8 cellular contexts compared by ENCODE assay signal in the genomic region with DNA sequence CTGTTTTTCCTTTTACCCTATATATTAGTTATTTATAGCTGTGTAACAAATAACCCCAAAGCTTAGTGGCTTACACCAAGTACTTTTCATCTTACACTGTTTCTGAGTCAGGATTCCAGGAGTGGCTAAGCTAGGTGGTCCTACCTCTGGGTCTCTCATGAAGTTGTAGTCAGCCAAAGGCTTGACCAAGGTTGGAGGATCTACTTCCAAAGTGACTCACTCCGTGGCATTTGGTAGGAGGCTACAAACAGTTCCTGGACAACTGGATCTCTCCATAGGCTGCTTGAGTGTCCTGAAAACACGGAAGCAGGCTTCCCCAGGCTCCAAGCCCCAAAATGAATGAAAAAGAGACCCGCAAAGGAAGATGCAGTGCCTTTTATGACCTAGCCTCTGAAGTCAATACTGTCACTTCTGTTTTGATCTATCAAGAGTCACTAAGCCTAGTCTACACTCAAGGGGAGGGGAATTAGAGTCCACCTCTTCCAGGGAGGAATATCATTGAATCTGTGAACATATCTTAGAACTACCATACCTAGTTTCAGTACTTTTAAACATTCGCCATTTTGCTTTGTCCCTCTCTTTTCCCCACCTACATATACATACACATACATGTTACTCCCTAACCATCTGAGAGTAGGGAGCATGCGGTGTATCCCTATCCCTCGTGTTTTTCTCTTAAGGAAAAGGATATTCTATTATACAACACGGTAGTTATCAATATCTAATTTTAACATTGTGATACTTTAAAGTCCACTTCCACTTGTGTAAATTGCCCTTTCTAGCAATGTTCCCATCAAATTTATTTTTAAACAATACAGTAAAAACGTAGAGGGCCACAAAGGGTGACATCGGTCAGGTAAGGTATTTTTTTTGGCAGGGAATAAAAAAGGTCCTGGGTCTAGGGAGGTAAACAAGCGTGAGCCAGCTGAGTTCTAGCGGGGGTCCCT.
DNase-seq lines count a peak whose midpoint lies in the region; ATAC-seq and TF ChIP-seq lines count a peak whose summit lies in the region.

No MANE protein-coding gene starts in this region.

- peak overlapping the region; percentile 96 to 99 (median 98) for H3K27ac ChIP-seq in sigmoid colon

- peaks cover 38% of the 10 kb centered on the region for H3K4me1 Mint-ChIP-seq in activated CD4-positive, alpha-beta T cell treated with anti-CD3 and anti-CD28 coated beads, Interleukin-2, amount 10 ng/mL, durations not matched to agents 7 days and 5 days
- peaks cover 49% of the 10 kb centered on the region for H3K4me1 Mint-ChIP-seq in activated T-helper 1 cell treated with anti-CD3 and anti-CD28 coated beads, Interleukin-12 subunit alpha, Interleukin-12 subunit beta, Interleukin-2, Interleukin-4 antibody, amounts not matched to agents 30 ng/mL and 10 ng/mL and 1 ng/mL, durations not matched to agents 14 hours and 24 hours and 36 hours (ENCODE audit: low read depth)

- H3K4me1 ChIP-seq in sigmoid colon: peaks cover 0 to 36% (median 34%) of the 10 kb centered on the region in 4 donors

- ATAC-seq in omental fat pad (ENCODE audit: low FRiP score) (no peak), HG02759 (IDR thresholded peaks at IDR 0.05; ENCODE audit: unreplicated experiment) (no peak)

- H3K36me3 ChIP-seq in sigmoid colon: no peaks in the 10 kb centered on the region

- H3K27me3 ChIP-seq in sigmoid colon: no peaks in the 10 kb centered on the region

- H3K27ac Mint-ChIP-seq in activated CD4-positive, alpha-beta T cell treated with anti-CD3 and anti-CD28 coated beads, Interleukin-2, amount 10 ng/mL, durations not matched to agents 7 days and 5 days: peak overlapping the region; percentile 96
- peak overlapping the region; percentile 98 for H3K27ac Mint-ChIP-seq in activated T-helper 1 cell treated with anti-CD3 and anti-CD28 coated beads, Interleukin-12 subunit alpha, Interleukin-12 subunit beta, Interleukin-2, Interleukin-4 antibody, amounts not matched to agents 30 ng/mL and 10 ng/mL and 1 ng/mL, durations not matched to agents 14 hours and 24 hours and 36 hours

- no peaks in the 10 kb centered on the region for H3K9me3 ChIP-seq in sigmoid colon

- TF ChIP-seq CTCF in sigmoid colon (IDR thresholded peaks at IDR 0.05): no peak
- no peak for TF ChIP-seq CTCF in omental fat pad (IDR thresholded peaks at IDR 0.05)

- peak overlapping the region; percentile 87 for H3K4me3 Mint-ChIP-seq in activated CD4-positive, alpha-beta T cell treated with anti-CD3 and anti-CD28 coated beads, Interleukin-2, amount 10 ng/mL, durations not matched to agents 7 days and 5 days
- H3K4me3 Mint-ChIP-seq in activated T-helper 1 cell treated with anti-CD3 and anti-CD28 coated beads, Interleukin-12 subunit alpha, Interleukin-12 subunit beta, Interleukin-2, Interleukin-4 antibody, amounts not matched to agents 30 ng/mL and 10 ng/mL and 1 ng/mL, durations not matched to agents 14 hours and 24 hours and 36 hours: peak overlapping the region; percentile 97

- DNase-seq in activated CD4-positive, alpha-beta T cell treated with anti-CD3 and anti-CD28 coated beads, Interleukin-2, amount 10 ng/mL, durations not matched to agents 7 days and 5 days: no peak
- DNase-seq in activated CD4-positive, alpha-beta T cell treated with anti-CD3 and anti-CD28 coated beads, Interleukin-2, amount 50 U/mL, for 48 hours: no peak
- DNase-seq in LHCN-M2 (ENCODE audit: low read depth): peak; percentile 67
- no peak for DNase-seq in activated T-helper 1 cell treated with anti-CD3 and anti-CD28 coated beads, Interleukin-12 subunit alpha, Interleukin-12 subunit beta, Interleukin-2, Interleukin-4 antibody, amounts not matched to agents 30 ng/mL and 10 ng/mL and 1 ng/mL, durations not matched to agents 14 hours and 24 hours and 36 hours (ENCODE audit: low spot score)
- DNase-seq in hepatic stellate cell (ENCODE audit: low spot score): peak; percentile 13
- no peak for DNase-seq in sigmoid colon
- DNase-seq in omental fat pad (ENCODE audit: low spot score): no peak

- peak overlapping the region; percentile 76 to 91 (median 82) for H3K4me3 ChIP-seq in sigmoid colon

- intact Hi-C loops in activated T-helper 1 cell treated with anti-CD3 and anti-CD28 coated beads, Interleukin-12 subunit alpha, Interleukin-12 subunit beta, Interleukin-2, Interleukin-4 antibody, amounts not matched to agents 30 ng/mL and 10 ng/mL and 1 ng/mL, durations not matched to agents 14 hours and 24 hours and 36 hours (cut with micrococcal nuclease): loop anchor here (1.0 to 10.0 kb wide), 6 partner anchors 187 to 828 kb away; partner anchors contain the start of genes AGL, CDC14A and DBT
- intact Hi-C loops in sigmoid colon (cut with DNase I): loop anchor here (5.0 kb wide), 4 partner anchors 210 to 860 kb away; partner anchors contain the start of genes CDC14A, DBT and SLC30A7

- POLR2A ChIA-PET in activated CD4-positive, alpha-beta T cell treated with anti-CD3 and anti-CD28 coated beads, Interleukin-2, amount 10 ng/mL, durations not matched to agents 7 days and 5 days (lab: Charles Lee): no interaction called here

- H3K9me3 Mint-ChIP-seq in activated CD4-positive, alpha-beta T cell treated with anti-CD3 and anti-CD28 coated beads, Interleukin-2, amount 10 ng/mL, durations not matched to agents 7 days and 5 days: no peaks in the 10 kb centered on the region
- H3K9me3 Mint-ChIP-seq in activated T-helper 1 cell treated with anti-CD3 and anti-CD28 coated beads, Interleukin-12 subunit alpha, Interleukin-12 subunit beta, Interleukin-2, Interleukin-4 antibody, amounts not matched to agents 30 ng/mL and 10 ng/mL and 1 ng/mL, durations not matched to agents 14 hours and 24 hours and 36 hours: no peaks in the 10 kb centered on the region

- 8 to 23% methylated on average over 11 of the region's 11 CpGs for WGBS in sigmoid colon, 2 donors

- CTCF ChIA-PET in activated CD4-positive, alpha-beta T cell treated with anti-CD3 and anti-CD28 coated beads, Interleukin-2, amount 10 ng/mL, durations not matched to agents 7 days and 5 days (lab: Charles Lee): interaction anchor here (0.9 to 1.7 kb wide), 3 partner anchors 12 to 91 kb away, joined by 3 to 4 read pairs (median 3); no protein-coding TSS in a partner anchor

- no peak for TF ChIP-seq POLR2A in sigmoid colon (IDR thresholded peaks at IDR 0.05)

- H3K27me3 Mint-ChIP-seq in activated CD4-positive, alpha-beta T cell treated with anti-CD3 and anti-CD28 coated beads, Interleukin-2, amount 10 ng/mL, durations not matched to agents 7 days and 5 days: no peaks in the 10 kb centered on the region
- no peaks in the 10 kb centered on the region for H3K27me3 Mint-ChIP-seq in activated T-helper 1 cell treated with anti-CD3 and anti-CD28 coated beads, Interleukin-12 subunit alpha, Interleukin-12 subunit beta, Interleukin-2, Interleukin-4 antibody, amounts not matched to agents 30 ng/mL and 10 ng/mL and 1 ng/mL, durations not matched to agents 14 hours and 24 hours and 36 hours (ENCODE audit: insufficient read depth)

- TF ChIP-seq EP300 in sigmoid colon (IDR thresholded peaks at IDR 0.05): no peak

- peaks cover 17% of the 10 kb centered on the region for H3K36me3 Mint-ChIP-seq in activated CD4-positive, alpha-beta T cell treated with anti-CD3 and anti-CD28 coated beads, Interleukin-2, amount 10 ng/mL, durations not matched to agents 7 days and 5 days (ENCODE audit: low read depth)
- peaks cover 28% of the 10 kb centered on the region for H3K36me3 Mint-ChIP-seq in activated T-helper 1 cell treated with anti-CD3 and anti-CD28 coated beads, Interleukin-12 subunit alpha, Interleukin-12 subunit beta, Interleukin-2, Interleukin-4 antibody, amounts not matched to agents 30 ng/mL and 10 ng/mL and 1 ng/mL, durations not matched to agents 14 hours and 24 hours and 36 hours (ENCODE audit: low read depth)

Comparison
In these comparisons a context has a peak if more than half of its experiments do, and no peak if none do; other contexts are left out.
1. DNase-seq: peak in LHCN-M2 (single experiment) and hepatic stellate cell (single experiment); none in activated CD4-positive, alpha-beta T cell treated with anti-CD3 and anti-CD28 coated beads, Interleukin-2, amount 10 ng/mL, durations not matched to agents 7 days and 5 days (single experiment), activated CD4-positive, alpha-beta T cell treated with anti-CD3 and anti-CD28 coated beads, Interleukin-2, amount 50 U/mL, for 48 hours (0 of 2), activated T-helper 1 cell treated with anti-CD3 and anti-CD28 coated beads, Interleukin-12 subunit alpha, Interleukin-12 subunit beta, Interleukin-2, Interleukin-4 antibody, amounts not matched to agents 30 ng/mL and 10 ng/mL and 1 ng/mL, durations not matched to agents 14 hours and 24 hours and 36 hours (single experiment), sigmoid colon (single experiment) and omental fat pad (single experiment).